8 cellular contexts compared by ENCODE assay signal in the genomic region with DNA sequence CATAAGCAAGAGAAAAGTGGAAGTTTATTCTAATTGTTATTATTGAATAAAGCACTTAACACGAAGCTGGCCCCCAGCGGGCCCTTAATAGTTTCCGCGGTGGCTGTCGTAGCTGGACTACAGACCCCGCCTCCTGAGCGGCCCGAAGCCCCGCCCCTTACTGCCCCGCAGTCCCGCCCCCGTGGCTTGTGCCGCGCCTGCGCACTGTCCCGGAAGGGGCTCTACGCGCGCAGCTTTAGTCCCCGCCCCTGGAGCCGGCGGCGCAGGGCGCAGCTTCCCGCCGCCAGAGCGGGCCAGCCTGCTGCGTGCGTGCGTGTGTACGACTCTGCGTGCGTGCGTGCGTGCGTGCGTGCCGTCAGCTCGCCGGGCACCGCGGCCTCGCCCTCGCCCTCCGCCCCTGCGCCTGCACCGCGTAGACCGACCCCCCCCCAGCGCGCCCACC. TPM values are rescaled to one million over a fixed set of nuclear protein-coding genes. Genes with fewer than 3 reads are reported as not detected.
DNase-seq lines count a peak whose midpoint lies in the region; ATAC-seq and TF ChIP-seq lines count a peak whose summit lies in the region.

A gene with protein sequence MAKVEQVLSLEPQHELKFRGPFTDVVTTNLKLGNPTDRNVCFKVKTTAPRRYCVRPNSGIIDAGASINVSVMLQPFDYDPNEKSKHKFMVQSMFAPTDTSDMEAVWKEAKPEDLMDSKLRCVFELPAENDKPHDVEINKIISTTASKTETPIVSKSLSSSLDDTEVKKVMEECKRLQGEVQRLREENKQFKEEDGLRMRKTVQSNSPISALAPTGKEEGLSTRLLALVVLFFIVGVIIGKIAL (plus strand): TSS at position 348 of the 442 bp plus-strand sequence. CDS start 231 bp downstream, outside the sequence.

- CTCF ChIA-PET in BJ (lab: Yijun Ruan, JAX), result interaction anchor here (1.3 kb wide), 2 partner anchors 8 to 152 kb away, joined by 4 to 5 read pairs; no protein-coding TSS in a partner anchor

- peak within 1 kb of the TSS; percentile 52 for H3K27ac ChIP-seq in cingulate gyrus (ENCODE audit: low read depth, low read length)

- DNase-seq in BJ (ENCODE audit: low read depth) (peak; percentile 68), GM19240 (ENCODE audit: insufficient read length, low spot score) (peak; percentile 76), NCI-H526 (lab: John Stamatoyannopoulos, UW) (peak; percentile 77 to 99), left colon (peak; percentile 92 to 95)
- DNase-seq in activated CD4-positive, alpha-beta T cell treated with anti-CD3 and anti-CD28 coated beads for 48 hours, result peak; percentile 97
- DNase-seq in stimulated activated CD4-positive, alpha-beta T cell treated with anti-CD3 and anti-CD28 coated beads, Interleukin-1b, Interleukin-23, amount 100 ng/mL, for 4 hours (ENCODE audit: low read depth in 2 of 2), result peak; percentile 95 to 96

- intact Hi-C loops in left colon (cut with DNase I, micrococcal nuclease), result no loop called here

- 0 out of 2 replicates have a peak, but pooled peaks cover 1% of the 10 kb centered on the region for H3K36me3 ChIP-seq in BJ (ENCODE audit: control insufficient read depth, insufficient read depth, low read length)

- peak within 1 kb of the TSS; percentile 93 for H3K4me3 ChIP-seq in BJ (ENCODE audit: low read depth, low read length)

- POLR2A ChIA-PET in BJ (lab: Charles Lee), result interaction anchor here (0.6 to 0.7 kb wide), 3 partner anchors 58 to 105 kb away, joined by 3 to 4 read pairs (median 4); no protein-coding TSS in a partner anchor

- no peaks in the 10 kb centered on the region for H3K27me3 ChIP-seq in BJ (ENCODE audit: control insufficient read depth, insufficient read depth, low read length)

- no peak for TF ChIP-seq CTCF in BJ (IDR thresholded peaks at IDR 0.05; ENCODE audit: insufficient read depth, low read depth, low read length)

- ATAC-seq in HG03457 (IDR thresholded peaks at IDR 0.05; ENCODE audit: unreplicated experiment), result peak; percentile 91
- peak; percentile 98 for ATAC-seq in left colon

RNA-seq across cellular contexts. Expression of the gene that starts here (rescaled TPM):
- polyA plus RNA-seq in BJ (2011; rRNA removed), result 21.1 and 28.0 TPM in 2 replicates
- 19.1 and 20.4 TPM in 2 replicates for polyA minus RNA-seq in BJ (2011; rRNA and poly(A)+ RNA removed)
- total RNA-seq in left colon, result 10 to 100 TPM; 53.5 to 63.3 TPM

Comparison
In these comparisons a context has a peak if more than half of its experiments do, and no peak if none do; other contexts are left out.
1. Peak in every context shown above with its lines: DNase-seq, ATAC-seq, H3K4me3 ChIP-seq and H3K27ac ChIP-seq.